ENCODE assay signal across 21 cellular contexts in genomic region chr21:23579573-23579972, GRCh38.
A peak's percentile ranks its signal among the peaks of the same experiment; 100 is the strongest.
DNase-seq lines count a peak whose midpoint lies in the region; ATAC-seq, FAIRE-seq and TF ChIP-seq lines count a peak whose summit lies in the region.
"Had no signal": no experiment of that assay in that cellular context is flagged by ENCODE, and none has a peak within 500 bp of the region (broad histone marks: within the 10 kb centered on the region; RNA-seq: fewer than 3 reads in every experiment).

No MANE protein-coding gene starts in this region.

- H4K8ac ChIP-seq in H1 (ENCODE audit: extremely low read depth, insufficient read depth, low read length): no peak overlapping the region

- no peak overlapping the region for H4K5ac ChIP-seq in H1 (ENCODE audit: insufficient read length, low read depth, low read length)

- POLR2A ChIA-PET in HepG2 (lab: Yijun Ruan, JAX): no interaction called here
- POLR2A ChIA-PET in H1 (lab: Charles Lee; ENCODE audit: partially characterized antibody): no interaction called here

- no peak overlapping the region for H3K18ac ChIP-seq in H1 (ENCODE audit: extremely low read depth, low read length)

- H2BK5ac ChIP-seq in H1 (ENCODE audit: low read depth, low read length): no peak overlapping the region

- H3K4me2 ChIP-seq in HepG2 (ENCODE audit: low read depth, low read length) (no peak overlapping the region), OCI-LY3 (ENCODE audit: low read length) (peak overlapping the region; percentile 70), H1 (ENCODE audit: insufficient read depth in 1 of 2, low read depth in 2 of 2, low read length in 2 of 2) (no peak overlapping the region)
- H3K4me2 ChIP-seq: BLaER1 had no signal

- no peak overlapping the region for H2BK15ac ChIP-seq in H1 (ENCODE audit: low read length)

- H3K14ac ChIP-seq in H1 (ENCODE audit: insufficient read length): no peak overlapping the region

- H2AFZ ChIP-seq in HepG2 (ENCODE audit: low read length) (no peak overlapping the region), OCI-LY3 (ENCODE audit: low read depth, low read length) (0 out of 2 replicates have a peak overlapping the region, but pooled peaks have one; percentile 36), H1 (ENCODE audit: low read length) (no peak overlapping the region; the same call in 1 of the 2 replicates)
- H2AFZ ChIP-seq: GM23248 had no signal

- H3K23ac ChIP-seq in H1 (ENCODE audit: insufficient read length): no peak overlapping the region

- H3K23me2 ChIP-seq in H1 (ENCODE audit: low read depth, low read length): no peaks in the 10 kb centered on the region

- no peak overlapping the region for H2BK120ac ChIP-seq in H1 (replicated peaks; ENCODE audit: low read depth, low read length)

- FAIRE-seq in HepG2 (lab: Jason Lieb, UNC) (no peak), H1 (lab: Jason Lieb, UNC) (no peak)
- FAIRE-seq: G401.6, GM12878, GM19239 had no signal

- no peaks in the 10 kb centered on the region for H3K79me1 ChIP-seq in H1 (ENCODE audit: low read depth, low read length)

- H4K91ac ChIP-seq in H1 (replicated peaks; ENCODE audit: insufficient read length, low read length): no peak overlapping the region

- TF ChIP-seq POLR2A in HepG2 (IDR thresholded peaks at IDR 0.05; ENCODE audit: insufficient read depth in 1 of 2, low read depth in 2 of 2, low read length in 2 of 2) (no peak), right lobe of liver (IDR thresholded peaks at IDR 0.05) (no peak), H1 (IDR thresholded peaks at IDR 0.05; ENCODE audit: control extremely low read depth in 1 of 2, low read depth in 2 of 2, low read length in 2 of 2) (no peak), spleen (IDR thresholded peaks at IDR 0.05) (no peak)

- in situ Hi-C loops in HepG2 (cut with HindIII; ENCODE audit: extremely low pct_ligation_motif_present, low pct_unique_long_range_greater_than_20kb): no loop called here

- DNase-seq in HepG2 (ENCODE audit: low spot score) (no peak), right lobe of liver (no peak), H1 (ENCODE audit: low read depth in 1 of 2, low spot score in 2 of 2) (no peak), spleen (no peak), pons (ENCODE audit: low spot score) (no peak), NCI-H524 (lab: John Stamatoyannopoulos, UW) (no peak)
- DNase-seq: 8988T; Caco-2; CD4-positive, CD25-positive, alpha-beta regulatory T cell; CD8-positive, alpha-beta T cell; DMS153; DND-41; GM23248; H9 had no signal

- no peaks in the 10 kb centered on the region for H4K20me1 ChIP-seq in HepG2 (ENCODE audit: insufficient read depth, low read length)
- no peaks in the 10 kb centered on the region for H4K20me1 ChIP-seq in OCI-LY3 (ENCODE audit: insufficient read depth, low read length)
- no peaks in the 10 kb centered on the region for H4K20me1 ChIP-seq in H1 (replicated peaks in 1 of 2; ENCODE audit: control insufficient read depth in 1 of 2, insufficient read depth in 2 of 2, low read length in 2 of 2)
- H4K20me1 ChIP-seq: BLaER1 had no signal

- no peak overlapping the region for H3K27ac ChIP-seq in HepG2 (ENCODE audit: extremely low read length, insufficient read depth, low read length)
- no peak overlapping the region for H3K27ac ChIP-seq in right lobe of liver
- no peak overlapping the region for H3K27ac ChIP-seq in OCI-LY3 (ENCODE audit: low read length)
- H3K27ac ChIP-seq in H1 (ENCODE audit: low read depth, low read length): no peak overlapping the region
- no peak overlapping the region for H3K27ac ChIP-seq in spleen
- H3K27ac ChIP-seq: BLaER1, C4-2B, GM23248 had no signal

- H3K4me1 ChIP-seq in HepG2 (ENCODE audit: insufficient read depth, low read length) (no peaks in the 10 kb centered on the region), right lobe of liver (no peaks in the 10 kb centered on the region), OCI-LY3 (ENCODE audit: low read length) (no peaks in the 10 kb centered on the region), H1 (replicated peaks in 1 of 4; ENCODE audit: control insufficient read depth in 3 of 4, insufficient read depth in 4 of 4, low read length in 3 of 4) (no peaks in the 10 kb centered on the region), spleen (no peaks in the 10 kb centered on the region)
- H3K4me1 ChIP-seq: BLaER1, Caco-2 had no signal

- intact Hi-C loops in HepG2 (cut with micrococcal nuclease; ENCODE audit: unreplicated experiment) (no loop called here), right lobe of liver (cut with DNase I) (no loop called here), spleen (cut with DNase I; ENCODE audit: low total_unique reads) (no loop called here)

- H3K4me3 ChIP-seq in HepG2 (replicated peaks in 1 of 3; ENCODE audit: insufficient read depth in 1 of 3, low read depth in 2 of 3, low read length in 3 of 3) (no peak overlapping the region), right lobe of liver (no peak overlapping the region), OCI-LY3 (ENCODE audit: low read length) (no peak overlapping the region; the same call in 1 of the 2 replicates), H1 (ENCODE audit: extremely low read depth in 1 of 4, insufficient read depth in 2 of 4, low read depth in 3 of 4, low read length in 4 of 4) (no peak overlapping the region), spleen (no peak overlapping the region)
- H3K4me3 ChIP-seq: BLaER1, GM12878, GM23248 had no signal

- H3K36me3 ChIP-seq in HepG2 (replicated peaks in 1 of 2; ENCODE audit: control insufficient read depth in 1 of 2, insufficient read depth in 2 of 2, low read length in 2 of 2): no peaks in the 10 kb centered on the region
- no peaks in the 10 kb centered on the region for H3K36me3 ChIP-seq in right lobe of liver
- H3K36me3 ChIP-seq in OCI-LY3 (replicated peaks; ENCODE audit: low read depth, low read length): no peaks in the 10 kb centered on the region
- H3K36me3 ChIP-seq in H1 (ENCODE audit: control insufficient read depth in 2 of 4, insufficient read depth in 4 of 4, low read length in 3 of 4): no peaks in the 10 kb centered on the region
- no peaks in the 10 kb centered on the region for H3K36me3 ChIP-seq in spleen
- H3K36me3 ChIP-seq: BLaER1 had no signal

- ATAC-seq in HepG2: no peak
- no peak for ATAC-seq in right lobe of liver
- ATAC-seq: CD8-positive, alpha-beta T cell; GM12878; HCT116 had no signal

- CTCF ChIA-PET in HepG2 (lab: Yijun Ruan, JAX; ENCODE audit: low intra/inter-chr PET ratio, low total read pairs): no interaction called here
- CTCF ChIA-PET in H1 (lab: Charles Lee; ENCODE audit: partially characterized antibody): no interaction called here

- BruUV-seq in HepG2 (replicated peaks; lab: Mats Ljungman, UMichigan): no TSS peak

- TF ChIP-seq RAD21 in HepG2 (CRISPR knock-in tag; IDR thresholded peaks at IDR 0.05): no peak
- no peak for TF ChIP-seq RAD21 in H1 (IDR thresholded peaks at IDR 0.05 in 1 of 2, conservative IDR thresholded peaks at IDR 0.05 in 1 of 2; ENCODE audit: low read depth in 2 of 2, low read length in 2 of 2)

- H3K9me3 ChIP-seq in HepG2 (ENCODE audit: low read length) (peaks cover 54% of the 10 kb centered on the region), right lobe of liver (no peaks in the 10 kb centered on the region), OCI-LY3 (ENCODE audit: insufficient read depth, low read length) (no peaks in the 10 kb centered on the region), H1 (ENCODE audit: insufficient read depth in 2 of 2, low read depth in 1 of 2, low read length in 1 of 2) (no peaks in the 10 kb centered on the region), spleen (no peaks in the 10 kb centered on the region)
- H3K9me3 ChIP-seq: BLaER1, Caco-2 had no signal

- H3K4ac ChIP-seq in H1 (replicated peaks; ENCODE audit: insufficient read length, low read depth, low read length): no peak overlapping the region

- H3K27me3 ChIP-seq in HepG2 (ENCODE audit: control insufficient read depth in 1 of 2, insufficient read depth in 2 of 2, low read length in 2 of 2): no peaks in the 10 kb centered on the region
- H3K27me3 ChIP-seq in right lobe of liver: no peaks in the 10 kb centered on the region
- no peaks in the 10 kb centered on the region for H3K27me3 ChIP-seq in OCI-LY3 (ENCODE audit: low read depth, low read length)
- no peaks in the 10 kb centered on the region for H3K27me3 ChIP-seq in H1 (replicated peaks in 1 of 4; ENCODE audit: control insufficient read depth in 3 of 4, extremely low read depth in 1 of 4, insufficient read depth in 3 of 4, low read length in 3 of 4)
- H3K27me3 ChIP-seq in spleen (replicated peaks in 1 of 7): no peaks in the 10 kb centered on the region
- H3K27me3 ChIP-seq: BLaER1 had no signal

- no peak overlapping the region for H2BK12ac ChIP-seq in H1 (ENCODE audit: low read depth, low read length)

- H3K79me2 ChIP-seq in HepG2 (ENCODE audit: insufficient read depth, low read length) (no peaks in the 10 kb centered on the region), OCI-LY3 (ENCODE audit: low read length) (no peaks in the 10 kb centered on the region), H1 (ENCODE audit: control insufficient read depth in 1 of 2, insufficient read depth in 2 of 2, low read length in 2 of 2) (no peaks in the 10 kb centered on the region)

- TF ChIP-seq EP300 in HepG2 (IDR thresholded peaks at IDR 0.05; ENCODE audit: low read depth in 2 of 2, low read length in 2 of 2): no peak
- no peak for TF ChIP-seq EP300 in HepG2 (CRISPR knock-in tag; IDR thresholded peaks at IDR 0.05; ENCODE audit: borderline replicate concordance)
- TF ChIP-seq EP300 in H1 (IDR thresholded peaks at IDR 0.05; ENCODE audit: borderline replicate concordance in 1 of 2, low read depth in 2 of 2, low read length in 2 of 2): no peak

- no peak for TF ChIP-seq CTCF in HepG2 (CRISPR knock-in tag; IDR thresholded peaks at IDR 0.05)
- TF ChIP-seq CTCF in right lobe of liver (IDR thresholded peaks at IDR 0.05): no peak
- TF ChIP-seq CTCF in OCI-LY3 (IDR thresholded peaks at IDR 0.05; ENCODE audit: low read depth, low read length): no peak
- no peak for TF ChIP-seq CTCF in H1 (IDR thresholded peaks at IDR 0.05; ENCODE audit: control extremely low read depth in 1 of 3, insufficient read depth in 1 of 3, low read depth in 1 of 3, low read length in 3 of 3)
- TF ChIP-seq CTCF in spleen (IDR thresholded peaks at IDR 0.05 in 8 of 11, conservative IDR thresholded peaks at IDR 0.05 in 3 of 11): no peak

- H3K9ac ChIP-seq in HepG2 (ENCODE audit: insufficient read depth, low read depth, low read length): no peak overlapping the region
- H3K9ac ChIP-seq in OCI-LY3 (ENCODE audit: low read length): no peak overlapping the region
- no peak overlapping the region for H3K9ac ChIP-seq in H1 (replicated peaks in 1 of 4; ENCODE audit: extremely low read depth in 1 of 4, low read depth in 3 of 4, low read length in 3 of 4)
- H3K9ac ChIP-seq: BLaER1, GM23248 had no signal

- no peak overlapping the region for H2AK5ac ChIP-seq in H1 (ENCODE audit: low read depth, low read length)

- H3K56ac ChIP-seq in H1 (replicated peaks; ENCODE audit: insufficient read length, low read depth, low read length): no peak overlapping the region

- H2BK20ac ChIP-seq in H1 (ENCODE audit: low read length): no peak overlapping the region

TF ChIP-seq in HepG2, 621 proteins besides CTCF, POLR2A, EP300 and RAD21 (continues in another document):
- no peak for TF ChIP-seq ZBTB42 (CRISPR knock-in tag; IDR thresholded peaks at IDR 0.05)

TF ChIP-seq in H1, 55 proteins besides CTCF, POLR2A, EP300 and RAD21:
- no peak for TF ChIP-seq SUZ12 (IDR thresholded peaks at IDR 0.05; ENCODE audit: low read length)
- peak; percentile 85 for TF ChIP-seq MAFK (IDR thresholded peaks at IDR 0.05; ENCODE audit: low read depth, low read length)

Comparison
In these comparisons a context has a peak if more than half of its experiments do, and no peak if none do; other contexts are left out.
1. Of the 41 proteins assayed by ChIP-seq in both HepG2 and H1: peak only in HepG2: none; only in H1: none; in both: MAFK; in neither: 40.